ENCODE assay signal across 8 cellular contexts in genomic region chr10:26858707-26859034, GRCh38. TPM values are rescaled to one million over a fixed set of nuclear protein-coding genes. Genes with fewer than 3 reads are reported as not detected.
DNase-seq lines count a peak whose midpoint lies in the region; ATAC-seq, FAIRE-seq and TF ChIP-seq lines count a peak whose summit lies in the region.

No MANE protein-coding gene starts in this region.

- H3K27ac ChIP-seq in PC-9 (peak overlapping the region; percentile 85; the same call in 1 of the 2 replicates), sigmoid colon (peak overlapping the region; percentile 91 to 98 (median 94))

- TF ChIP-seq POLR2A in sigmoid colon (IDR thresholded peaks at IDR 0.05) (no peak), H54 (IDR thresholded peaks at IDR 0.05; ENCODE audit: low read depth, low read length) (no peak)

- TF ChIP-seq CTCF in GM12875 (IDR thresholded peaks at IDR 0.05; ENCODE audit: borderline replicate concordance, insufficient read depth, low read depth, low read length) = no peak
- TF ChIP-seq CTCF in PC-9 (conservative IDR thresholded peaks at IDR 0.05) = no peak
- TF ChIP-seq CTCF in epithelial cell of esophagus (IDR thresholded peaks at IDR 0.05; ENCODE audit: insufficient read depth, low read depth, low read length, missing control alignments) = no peak
- TF ChIP-seq CTCF in sigmoid colon (IDR thresholded peaks at IDR 0.05) = no peak

- ATAC-seq in GM19397 (IDR thresholded peaks at IDR 0.05; ENCODE audit: unreplicated experiment) = no peak
- no peak for ATAC-seq in HG03175 (IDR thresholded peaks at IDR 0.05; ENCODE audit: unreplicated experiment)

- no peaks in the 10 kb centered on the region for H3K27me3 ChIP-seq in PC-9 (ENCODE audit: insufficient read depth, low read depth)
- H3K27me3 ChIP-seq in sigmoid colon = no peaks in the 10 kb centered on the region

- peaks cover 7% of the 10 kb centered on the region for H3F3A ChIP-seq in PC-9 (ENCODE audit: insufficient read depth, low read depth)

- 0 out of 2 replicates have a peak, but pooled peaks cover 7% of the 10 kb centered on the region for H4K20me1 ChIP-seq in PC-9 (ENCODE audit: insufficient read depth)

- H3K4me2 ChIP-seq in PC-9 = peak overlapping the region; percentile 85

- peaks cover 61% of the 10 kb centered on the region for H3K79me2 ChIP-seq in PC-9 (ENCODE audit: low read depth)

- POLR2A ChIA-PET in PC-9 (lab: Charles Lee; ENCODE audit: unreplicated experiment) = interaction anchor here (0.7 kb wide), 1 partner anchor 77 kb away, joined by 4 read pairs; no protein-coding TSS in a partner anchor

- no peaks in the 10 kb centered on the region for H3K9me2 ChIP-seq in PC-9 (ENCODE audit: insufficient read depth)

- CTCF ChIA-PET in PC-9 (lab: Charles Lee) = no interaction called here

- H3K36me3 ChIP-seq in PC-9 (ENCODE audit: low read depth) (no peaks in the 10 kb centered on the region), sigmoid colon (no peaks in the 10 kb centered on the region)

- no peak for FAIRE-seq in H54 (lab: Jason Lieb, UNC)

- no TSS peak for BruUV-seq in PC-9 (replicated peaks; lab: Mats Ljungman, UMichigan)

- H3K4me3 ChIP-seq in GM12875 (ENCODE audit: low read depth, low read length) (peak overlapping the region; percentile 81), PC-9 (peak overlapping the region; percentile 72), epithelial cell of esophagus (ENCODE audit: low read length) (peak overlapping the region; percentile 67), sigmoid colon (peak overlapping the region in 3 of 4 donors; percentile 72 to 96 (median 86))

- no peak for TF ChIP-seq EP300 in sigmoid colon (IDR thresholded peaks at IDR 0.05)

- DNase-seq in PC-9 (no peak), epithelial cell of esophagus (ENCODE audit: low read depth) (peak; percentile 94), sigmoid colon (no peak), NCI-H510A (lab: John Stamatoyannopoulos, UW) (no peak), H54 (ENCODE audit: insufficient read length, low spot score) (no peak)

- no peaks in the 10 kb centered on the region for H3K9me3 ChIP-seq in PC-9 (ENCODE audit: insufficient read depth, low read depth)
- H3K9me3 ChIP-seq in sigmoid colon = no peaks in the 10 kb centered on the region

- intact Hi-C loops in PC-9 (cut with micrococcal nuclease; ENCODE audit: unreplicated experiment) = no loop called here
- intact Hi-C loops in sigmoid colon (cut with DNase I) = no loop called here

- H3K4me1 ChIP-seq in PC-9 (replicated peaks; ENCODE audit: insufficient read depth) (peaks cover 11% of the 10 kb centered on the region), sigmoid colon (peaks cover 0 to 51% (median 46%) of the 10 kb centered on the region in 4 donors)

- WGBS in sigmoid colon, 2 donors = 21 to 26% methylated on average over 2 of the region's 2 CpGs

- H2AFZ ChIP-seq in PC-9 = no peak overlapping the region

RNA-seq across cellular contexts. Expression of gene ABI1, which starts 2.1 kb away (rescaled TPM):
- total RNA-seq in PC-9 (2021) (41.3 and 50.8 TPM in 2 replicates), sigmoid colon (10 to 100 TPM; 37.3 to 47.8 (median 42.7) TPM)
- 10 to 100 TPM; 30.4 to 49.0 (median 45.6) TPM for polyA plus RNA-seq in sigmoid colon
